ENCODE assay signal across 13 cellular contexts in the genomic region with DNA sequence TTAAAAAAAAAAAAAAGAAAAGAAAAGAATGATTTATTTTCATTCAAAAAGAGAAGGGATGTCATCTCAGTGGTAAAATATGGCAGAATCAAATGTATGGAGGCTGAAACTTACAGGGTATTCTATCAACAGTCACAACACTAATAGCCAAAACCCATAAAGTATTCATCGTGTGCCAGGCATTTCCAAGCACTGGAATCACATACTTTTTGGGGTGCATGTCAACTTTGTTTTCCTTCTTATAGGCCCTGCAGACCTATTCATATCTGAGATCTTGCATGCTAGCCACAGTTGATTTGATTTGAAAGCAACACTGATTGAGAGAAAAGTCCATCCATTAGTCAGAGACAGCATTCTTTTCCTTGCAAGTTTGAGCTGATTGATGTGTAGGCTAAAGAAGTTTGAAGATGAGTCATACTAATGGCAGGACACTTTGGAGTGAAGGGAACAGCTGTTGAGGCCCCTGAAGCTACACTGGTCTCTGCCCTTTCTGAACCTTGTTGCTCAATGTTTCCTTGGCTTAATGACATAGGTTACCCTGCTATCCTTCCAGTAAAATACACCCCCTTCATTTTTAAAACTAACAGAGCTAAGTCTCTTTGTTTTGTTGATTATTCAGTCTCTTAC. TPM values are rescaled to one million over a fixed set of nuclear protein-coding genes. Genes with fewer than 3 reads are reported as not detected.
A peak's percentile ranks its signal among the peaks of the same experiment; 100 is the strongest.
DNase-seq lines count a peak whose midpoint lies in the region; ATAC-seq and TF ChIP-seq lines count a peak whose summit lies in the region.
"Had no signal": no experiment of that assay in that cellular context is flagged by ENCODE, and none has a peak within 500 bp of the region (broad histone marks: within the 10 kb centered on the region; RNA-seq: fewer than 3 reads in every experiment).

No MANE protein-coding gene starts in this region.

- no peaks in the 10 kb centered on the region for H3K36me3 ChIP-seq in HEK293 (ENCODE audit: control insufficient read depth in 2 of 2, insufficient read depth in 1 of 2, low read length in 2 of 2)

- CTCF ChIA-PET in HEK293 (lab: Yijun Ruan, JAX): interaction anchor here (2.2 kb wide), 1 partner anchor 10 kb away, joined by 18 read pairs; no protein-coding TSS in a partner anchor

- H3K4me1 ChIP-seq in HEK293 (ENCODE audit: control insufficient read depth, insufficient read depth, low read length): no peaks in the 10 kb centered on the region

- H3K27ac ChIP-seq in HEK293 (ENCODE audit: extremely low read depth, low read depth, low read length): no peak overlapping the region
- H3K27ac ChIP-seq: KMS-11 had no signal

- peak; percentile 57 for DNase-seq in astrocyte of the hippocampus (ENCODE audit: low read depth, low spot score)
- peak; percentile 52 for DNase-seq in hepatic stellate cell (ENCODE audit: low spot score)
- DNase-seq in stromal cell of bone marrow (ENCODE audit: low read depth): peak; percentile 42
- no peak for DNase-seq in SK-N-DZ (ENCODE audit: low spot score)
- no peak for DNase-seq in NCI-H1417 treated with DMSO at 0.1 percent for 48 hours (lab: John Stamatoyannopoulos, UW)
- DNase-seq: central memory CD4-positive, alpha-beta T cell; GDM1; natural killer cell; NCI-H774; T-helper 2 cell had no signal

- no peak overlapping the region for H3K4me3 ChIP-seq in HEK293 (ENCODE audit: low read depth, low read length)

- POLR2A ChIA-PET in HEK293 (lab: Yijun Ruan, JAX): interaction anchor here (1.4 kb wide), 1 partner anchor 22 kb away, joined by 6 read pairs; the partner anchor contains the start of genes KATNAL2 and PIAS2

- ATAC-seq in HG03469 (IDR thresholded peaks at IDR 0.05; ENCODE audit: unreplicated experiment): no peak
- ATAC-seq: natural killer cell had no signal

- H3K9me3 ChIP-seq in HEK293 (ENCODE audit: control insufficient read depth, insufficient read depth, low read depth, low read length): no peaks in the 10 kb centered on the region

- TF ChIP-seq CTCF in HEK293 (tag by site-specific recombination; IDR thresholded peaks at IDR 0.05): no peak

TF ChIP-seq in HEK293, 187 proteins besides CTCF, POLR2A, EP300 and RAD21:
- 0 out of 2 replicates have a peak, but pooled peaks have one; percentile 18 for TF ChIP-seq YY2 (tag by site-specific recombination; IDR thresholded peaks at IDR 0.05)
- peak; percentile 97 for TF ChIP-seq ZFP37 (tag by site-specific recombination; IDR thresholded peaks at IDR 0.05)
- no peak for TF ChIP-seq ZNF707 (tag by site-specific recombination; IDR thresholded peaks at IDR 0.05)
- TF ChIP-seq PRDM1 (tag by site-specific recombination; IDR thresholded peaks at IDR 0.05): peak; percentile 80
- TF ChIP-seq ZXDB (tag by site-specific recombination; IDR thresholded peaks at IDR 0.05): no peak

RNA-seq across cellular contexts. Expression of gene KATNAL2, which starts 22.0 kb away (rescaled TPM):
- 0.35 and 1.3 TPM in 2 replicates for polyA plus RNA-seq in SK-N-DZ (2014; cell fraction: cytosol; rRNA removed)
- polyA plus RNA-seq in SK-N-DZ (2014; cell fraction: nucleus; rRNA removed): 1.1 and 1.8 TPM in 2 replicates

RNA-seq across cellular contexts. Expression of gene PIAS2, which starts 22.1 kb away (rescaled TPM):
- polyA plus RNA-seq in SK-N-DZ (2014; cell fraction: cytosol; rRNA removed): 8.0 and 12.0 TPM in 2 replicates
- 11.8 TPM in 2 replicates for polyA plus RNA-seq in SK-N-DZ (2014; cell fraction: nucleus; rRNA removed)

Comparison
In these comparisons a context has a peak if more than half of its experiments do, and no peak if none do; other contexts are left out.
1. DNase-seq: peak in astrocyte of the hippocampus (single experiment), hepatic stellate cell (single experiment) and stromal cell of bone marrow (single experiment); none in SK-N-DZ (single experiment) and NCI-H1417 treated with DMSO at 0.1 percent for 48 hours (single experiment).